7 cellular contexts compared by ENCODE assay signal in the genomic region with DNA sequence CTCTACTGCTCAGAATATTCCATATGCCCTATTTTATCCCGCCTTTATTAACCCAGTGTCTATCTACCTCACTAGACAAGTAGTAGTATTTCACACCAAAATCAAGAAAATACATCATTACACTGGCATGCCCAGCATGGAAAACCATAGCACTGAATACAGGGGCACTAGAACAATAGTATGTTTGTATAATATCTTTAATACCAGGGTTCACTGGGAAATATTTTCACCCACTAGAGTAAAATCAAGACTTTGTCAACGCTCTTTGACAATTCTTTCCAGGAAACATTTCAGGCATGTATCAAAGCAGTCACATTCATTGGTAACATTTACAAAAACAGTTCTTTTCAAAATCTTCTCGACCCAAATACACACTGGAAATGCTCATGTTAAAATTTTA.
"Had no signal": no experiment of that assay in that cellular context is flagged by ENCODE, and none has a peak within 500 bp of the region (broad histone marks: within the 10 kb centered on the region; RNA-seq: fewer than 3 reads in every experiment).

No MANE protein-coding gene starts in this region.

- DNase-seq: H9, HCEC 1CT, KBM-7 had no signal

- H3K4me1 Mint-ChIP-seq: IgD-negative memory B cell had no signal

- H3K36me3 Mint-ChIP-seq: IgD-negative memory B cell had no signal

- H3K4me3 ChIP-seq: GM23338 had no signal

- H3K27ac Mint-ChIP-seq: GM23338, H9, IgD-negative memory B cell had no signal

- H3K4me3 Mint-ChIP-seq: GM23338, H9, IgD-negative memory B cell had no signal

- ATAC-seq: GM23338, HepG2 had no signal

- H3K27ac ChIP-seq: HL-60 had no signal
